In the genomic region with DNA sequence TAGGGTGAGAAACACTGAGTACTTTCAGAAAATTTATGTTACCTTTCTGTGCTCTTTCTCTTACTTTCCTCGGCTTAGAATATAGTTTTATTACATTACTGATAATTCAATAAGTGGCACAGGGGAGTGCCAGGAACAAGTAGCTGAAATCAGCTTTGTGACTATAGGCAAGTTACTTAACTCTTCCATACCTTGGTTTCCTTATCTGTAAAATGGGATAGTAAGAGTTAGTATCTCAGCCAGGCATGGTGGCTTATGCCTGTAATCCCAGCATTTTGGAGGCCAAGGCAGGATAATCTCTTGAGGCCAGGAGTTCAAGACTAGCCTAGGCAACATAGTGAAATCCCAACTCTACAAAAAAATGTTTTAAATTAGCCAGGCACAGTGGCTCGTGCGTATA, we compare ENCODE assay signal across 28 cellular contexts.
"Had no signal": no experiment of that assay in that cellular context is flagged by ENCODE, and none has a peak within 500 bp of the region (broad histone marks: within the 10 kb centered on the region; RNA-seq: fewer than 3 reads in every experiment).

No MANE protein-coding gene starts in this region.

- ATAC-seq: activated CD8-positive, alpha-beta memory T cell treated with anti-CD3 and anti-CD28 coated beads, Interleukin-2, amount 10 ng/mL, durations not matched to agents 7 days and 5 days; activated CD8-positive, alpha-beta T cell treated with anti-CD3 and anti-CD28 coated beads, Interleukin-2, amount 10 ng/mL, durations not matched to agents 7 days and 5 days had no signal

- FAIRE-seq: bronchial epithelial cell, TTC549 had no signal

- H3K4me1 ChIP-seq: ascending aorta had no signal

- H3K27ac ChIP-seq: ascending aorta, cardiac muscle cell, VCaP had no signal

- H3K27me3 ChIP-seq: ascending aorta, cardiac muscle cell had no signal

- DNase-seq: activated B cell treated with CpG ODN at 0.5 μM for 24 hours; activated CD4-positive, alpha-beta memory T cell treated with anti-CD3 and anti-CD28 coated beads, Interleukin-2, amount 10 ng/mL, durations not matched to agents 7 days and 5 days; activated CD4-positive, alpha-beta T cell treated with anti-CD3 and anti-CD28 coated beads for 4 hours; activated CD4-positive, alpha-beta T cell treated with anti-CD3 and anti-CD28 coated beads, Interleukin-2, amount 10 ng/mL, durations not matched to agents 24 days and 14 days; activated CD4-positive, alpha-beta T cell treated with anti-CD3 and anti-CD28 coated beads, Interleukin-2, amount 50 U/mL, for 48 hours; activated CD4-positive, CD25-positive, alpha-beta regulatory T cell treated with anti-CD3 and anti-CD28 coated beads, Interleukin-2, amount 50 U/mL, for 72 hours; activated CD8-positive, alpha-beta memory T cell treated with anti-CD3 and anti-CD28 coated beads for 24 hours; activated CD8-positive, alpha-beta memory T cell treated with anti-CD3 and anti-CD28 coated beads, Interleukin-2, amount 10 ng/mL, durations not matched to agents 7 days and 5 days; activated CD8-positive, alpha-beta memory T cell treated with anti-CD3 and anti-CD28 coated beads, Interleukin-2, amount 50 U/mL, for 48 hours; activated CD8-positive, alpha-beta T cell treated with anti-CD3 and anti-CD28 coated beads, Interleukin-2, amount 10 ng/mL, durations not matched to agents 7 days and 5 days; activated effector memory CD4-positive, alpha-beta T cell treated with Interleukin-2 at 50 U/mL for 16 hours; activated gamma-delta T cell; activated naive CD4-positive, alpha-beta T cell treated with anti-CD3 and anti-CD28 coated beads, Interleukin-2, amount 10 ng/mL, durations not matched to agents 7 days and 5 days; activated naive CD4-positive, alpha-beta T cell treated with Interleukin-2 at 50 U/mL for 16 hours; activated T-cell treated with anti-CD3 and anti-CD28 coated beads, Interleukin-2, amount 50 U/mL, for 24 hours; activated T-cell treated with anti-CD3 and anti-CD28 coated beads, Interleukin-2, amount 50 U/mL, for 48 hours; amygdala; anterior cingulate cortex; caudate nucleus; cerebellar nuclear complex; T-helper 1 cell; T-helper 2 cell; T-helper 9 cell had no signal

- H3K9me3 ChIP-seq: ascending aorta had no signal

- H3K4me3 ChIP-seq: ascending aorta, cardiac muscle cell had no signal

- H3K36me3 ChIP-seq: ascending aorta had no signal
